ENCODE assay signal across 9 cellular contexts in the genomic region with DNA sequence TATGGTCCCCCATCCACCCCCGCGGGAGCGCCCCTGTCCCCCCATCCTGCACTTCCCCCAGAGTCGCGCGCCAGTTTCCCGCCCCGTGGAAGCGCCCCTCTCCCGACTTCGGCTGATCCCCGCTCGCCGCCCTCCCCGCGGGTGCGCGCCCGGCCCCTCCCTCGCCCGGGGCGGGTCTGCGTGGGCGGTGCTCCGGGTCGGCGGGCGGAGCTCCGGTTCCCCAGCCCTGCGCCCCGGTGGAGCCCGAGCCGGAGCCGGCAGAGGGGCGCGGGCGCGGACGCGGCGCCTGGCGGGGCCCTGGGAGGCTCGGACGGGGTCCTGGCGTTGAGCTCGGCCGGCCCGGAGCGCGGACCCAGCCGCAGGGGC. TPM values are rescaled to one million over a fixed set of nuclear protein-coding genes. Genes with fewer than 3 reads are reported as not detected.
A peak's percentile ranks its signal among the peaks of the same experiment; 100 is the strongest.
DNase-seq lines count a peak whose midpoint lies in the region; ATAC-seq and TF ChIP-seq lines count a peak whose summit lies in the region.
"Had no signal": no experiment of that assay in that cellular context is flagged by ENCODE, and none has a peak within 500 bp of the region (broad histone marks: within the 10 kb centered on the region; RNA-seq: fewer than 3 reads in every experiment).

Gene SNTG2 (plus strand): TSS at position 223 of the 366 bp plus-strand sequence. CDS start 148 bp downstream, outside the sequence.

- H3K9me3 ChIP-seq in right atrium auricular region = no peaks in the 10 kb centered on the region

- CTCF ChIA-PET in GM10248 (lab: Yijun Ruan, JAX) = no interaction called here
- CTCF ChIA-PET in activated naive CD4-positive, alpha-beta T cell treated with anti-CD3 and anti-CD28 coated beads, Interleukin-2, amount 10 ng/mL, durations not matched to agents 7 days and 5 days (lab: Charles Lee) = no interaction called here

- H3K36me3 Mint-ChIP-seq in activated naive CD4-positive, alpha-beta T cell treated with anti-CD3 and anti-CD28 coated beads, Interleukin-2, amount 10 ng/mL, durations not matched to agents 7 days and 5 days = no peaks in the 10 kb centered on the region

- peak within 1 kb of the TSS; percentile 68 for H3K4me3 Mint-ChIP-seq in activated naive CD4-positive, alpha-beta T cell treated with anti-CD3 and anti-CD28 coated beads, Interleukin-2, amount 10 ng/mL, durations not matched to agents 7 days and 5 days

- peak within 1 kb of the TSS; percentile 40 to 62 for H3K4me3 ChIP-seq in right atrium auricular region

- peaks cover 43% of the 10 kb centered on the region for H3K27me3 Mint-ChIP-seq in activated naive CD4-positive, alpha-beta T cell treated with anti-CD3 and anti-CD28 coated beads, Interleukin-2, amount 10 ng/mL, durations not matched to agents 7 days and 5 days

- peak within 1 kb of the TSS; percentile 35 for H3K27ac Mint-ChIP-seq in activated naive CD4-positive, alpha-beta T cell treated with anti-CD3 and anti-CD28 coated beads, Interleukin-2, amount 10 ng/mL, durations not matched to agents 7 days and 5 days

- ATAC-seq in HG02852 (IDR thresholded peaks at IDR 0.05; ENCODE audit: unreplicated experiment) (no peak), GM18907 (IDR thresholded peaks at IDR 0.05; ENCODE audit: unreplicated experiment) (no peak)

- no peaks in the 10 kb centered on the region for H3K36me3 ChIP-seq in right atrium auricular region

- H3K9me3 Mint-ChIP-seq in activated naive CD4-positive, alpha-beta T cell treated with anti-CD3 and anti-CD28 coated beads, Interleukin-2, amount 10 ng/mL, durations not matched to agents 7 days and 5 days = no peaks in the 10 kb centered on the region

- DNase-seq in GM10248 (ENCODE audit: extremely low spot score) (peak; percentile 46), NCI-H460 (ENCODE audit: extremely low read depth, low read depth) (peak; percentile 18), right atrium auricular region (ENCODE audit: low spot score) (no peak), LoVo (ENCODE audit: low spot score) (no peak)
- DNase-seq in activated naive CD4-positive, alpha-beta T cell treated with anti-CD3 and anti-CD28 coated beads, Interleukin-2, amount 10 ng/mL, durations not matched to agents 7 days and 5 days = peak; percentile 74
- peak; percentile 21 to 61 for DNase-seq in stimulated activated CD4-positive, alpha-beta T cell treated with anti-CD3 and anti-CD28 coated beads, Interleukin-1b, Interleukin-23, amount 100 ng/mL, for 4 hours (ENCODE audit: low read depth in 2 of 2)

- H3K27me3 ChIP-seq in right atrium auricular region = peaks cover 0 to 13% of the 10 kb centered on the region in 2 donors

- H3K27ac ChIP-seq in right atrium auricular region = peak within 1 kb of the TSS in 1 of 2 donors; percentile 44

- POLR2A ChIA-PET in GM10248 (lab: Yijun Ruan, JAX) = no interaction called here

- H3K4me1 ChIP-seq in right atrium auricular region = peaks cover 0 to 19% of the 10 kb centered on the region in 2 donors

- TF ChIP-seq CTCF in GM10248 (IDR thresholded peaks at IDR 0.05; ENCODE audit: control extremely low read depth, extremely low read depth, low read depth, missing control alignments) (no peak), right atrium auricular region (IDR thresholded peaks at IDR 0.05) (no peak)

- H3K4me1 Mint-ChIP-seq in activated naive CD4-positive, alpha-beta T cell treated with anti-CD3 and anti-CD28 coated beads, Interleukin-2, amount 10 ng/mL, durations not matched to agents 7 days and 5 days = peaks cover 27% of the 10 kb centered on the region

RNA-seq across cellular contexts. Expression of gene SNTG2, which starts in this region (rescaled TPM):
- total RNA-seq in NCI-H460 (2014; rRNA removed; shearing (Covaris generic)) = 0.12 TPM in 1 of 2 replicates, not detected in the other
- not detected in 2 replicates for polyA plus RNA-seq in NCI-H460 (2014; cell fraction: nucleus; rRNA removed)
- total RNA-seq in right atrium auricular region = 1 to 10 TPM in 1 of 2 donors, not detected in 1; 2.4 TPM
- total RNA-seq: M059J had no signal

Comparison
In these comparisons a context has a peak if more than half of its experiments do, and no peak if none do; other contexts are left out.
1. Peak in DNase-seq in NCI-H460; RNA of the gene not detected or under 1 TPM.
2. DNase-seq: peak in GM10248 (single experiment), activated naive CD4-positive, alpha-beta T cell treated with anti-CD3 and anti-CD28 coated beads, Interleukin-2, amount 10 ng/mL, durations not matched to agents 7 days and 5 days (single experiment) and stimulated activated CD4-positive, alpha-beta T cell treated with anti-CD3 and anti-CD28 coated beads, Interleukin-1b, Interleukin-23, amount 100 ng/mL, for 4 hours (2 of 2); none in right atrium auricular region (single experiment) and LoVo (single experiment).